20 cellular contexts compared by ENCODE assay signal in the genomic region with DNA sequence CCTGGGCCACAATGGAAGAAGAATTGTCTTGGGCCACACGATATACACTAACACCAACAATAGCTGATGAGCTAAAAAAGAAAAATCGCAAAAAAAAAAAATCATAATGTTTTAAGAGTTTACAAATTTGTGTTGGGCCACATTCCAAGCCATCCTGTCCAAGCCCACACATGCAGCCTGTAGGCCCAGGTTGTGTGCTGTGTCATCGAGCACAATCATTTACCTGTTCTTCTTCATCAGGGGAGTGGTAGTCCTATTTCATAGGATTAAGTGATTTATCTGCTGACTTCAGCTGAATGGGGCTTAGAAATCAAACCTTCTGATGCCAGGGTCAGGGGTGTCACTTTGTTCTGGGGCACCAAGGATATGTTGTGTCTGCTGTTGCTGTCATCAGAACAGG.
"Had no signal": no experiment of that assay in that cellular context is flagged by ENCODE, and none has a peak within 500 bp of the region (broad histone marks: within the 10 kb centered on the region; RNA-seq: fewer than 3 reads in every experiment).

No MANE protein-coding gene starts in this region.

- H3K27me3 Mint-ChIP-seq: naive thymus-derived CD8-positive, alpha-beta T cell; stimulated activated naive B cell treated with anti-CD40 and anti-IgM and Interleukin-4, amounts not matched to agents 10 μg/mL and 1 μg/mL and 100 μg/mL, for 72 hours; stimulated activated naive CD8-positive, alpha-beta T cell treated with anti-CD3 and anti-CD28 coated beads, Interleukin-15, amount 100 ng/mL, for 72 hours had no signal

- H3K4me1 Mint-ChIP-seq: naive thymus-derived CD8-positive, alpha-beta T cell; stimulated activated naive B cell treated with anti-CD40 and anti-IgM and Interleukin-4, amounts not matched to agents 10 μg/mL and 1 μg/mL and 100 μg/mL, for 72 hours; stimulated activated naive CD8-positive, alpha-beta T cell treated with anti-CD3 and anti-CD28 coated beads, Interleukin-15, amount 100 ng/mL, for 72 hours had no signal

- H3K4me1 ChIP-seq: gastrocnemius medialis, heart right ventricle, psoas muscle, spleen, testis, tibial nerve, upper lobe of right lung had no signal

- H3K4me3 ChIP-seq: gastrocnemius medialis, heart right ventricle, mucosa of descending colon, psoas muscle, spleen, testis, tibial nerve, upper lobe of right lung had no signal

- H3K4me3 Mint-ChIP-seq: naive thymus-derived CD8-positive, alpha-beta T cell; stimulated activated naive B cell treated with anti-CD40 and anti-IgM and Interleukin-4, amounts not matched to agents 10 μg/mL and 1 μg/mL and 100 μg/mL, for 72 hours; stimulated activated naive CD8-positive, alpha-beta T cell treated with anti-CD3 and anti-CD28 coated beads, Interleukin-15, amount 100 ng/mL, for 72 hours had no signal

- H3K27ac ChIP-seq: gastrocnemius medialis, heart right ventricle, neutrophil, psoas muscle, spleen, testis, tibial nerve, upper lobe of right lung had no signal

- ATAC-seq: gastrocnemius medialis; heart right ventricle; left lobe of liver; mucosa of descending colon; naive thymus-derived CD8-positive, alpha-beta T cell; psoas muscle; sciatic nerve; stimulated activated naive B cell treated with anti-CD40 and anti-IgM and Interleukin-4, amounts not matched to agents 10 μg/mL and 1 μg/mL and 100 μg/mL, for 72 hours; stimulated activated naive CD8-positive, alpha-beta T cell treated with anti-CD3 and anti-CD28 coated beads, Interleukin-15, amount 100 ng/mL, for 72 hours; upper lobe of right lung had no signal

- H3K9me3 ChIP-seq: gastrocnemius medialis, heart right ventricle, mucosa of descending colon, neutrophil, spleen, testis, tibial nerve, upper lobe of right lung had no signal

- H3K36me3 ChIP-seq: gastrocnemius medialis, heart right ventricle, neutrophil, spleen, tibial nerve, upper lobe of right lung had no signal

- H3K36me3 Mint-ChIP-seq: naive thymus-derived CD8-positive, alpha-beta T cell; stimulated activated naive B cell treated with anti-CD40 and anti-IgM and Interleukin-4, amounts not matched to agents 10 μg/mL and 1 μg/mL and 100 μg/mL, for 72 hours had no signal

- H3K27me3 ChIP-seq: gastrocnemius medialis, heart right ventricle, neutrophil, spleen, testis, tibial nerve, upper lobe of right lung had no signal

- DNase-seq: effector memory CD4-positive, alpha-beta T cell; gastrocnemius medialis; heart right ventricle; hypothalamus; mucosa of descending colon; naive thymus-derived CD8-positive, alpha-beta T cell; psoas muscle; retina; spleen; stimulated activated CD4-positive, alpha-beta T cell treated with anti-CD3 and anti-CD28 coated beads, Interleukin-15, amount 100 ng/mL, for 24 hours; stimulated activated CD4-positive, alpha-beta T cell treated with anti-CD3 and anti-CD28 coated beads, Interleukin-1b, Interleukin-23, amount 100 ng/mL, for 48 hours; stimulated activated CD4-positive, alpha-beta T cell treated with anti-CD3 and anti-CD28 coated beads, Interleukin-4, amount 100 ng/mL, for 24 hours; stimulated activated naive B cell treated with anti-CD40 and anti-IgM and Interleukin-4, amounts not matched to agents 10 μg/mL and 1 μg/mL and 100 μg/mL, for 72 hours; stimulated activated naive CD8-positive, alpha-beta T cell treated with anti-CD3 and anti-CD28 coated beads, Interleukin-15, amount 100 ng/mL, for 72 hours; testis; upper lobe of right lung had no signal

- H3K27ac Mint-ChIP-seq: naive thymus-derived CD8-positive, alpha-beta T cell; stimulated activated naive B cell treated with anti-CD40 and anti-IgM and Interleukin-4, amounts not matched to agents 10 μg/mL and 1 μg/mL and 100 μg/mL, for 72 hours; stimulated activated naive CD8-positive, alpha-beta T cell treated with anti-CD3 and anti-CD28 coated beads, Interleukin-15, amount 100 ng/mL, for 72 hours had no signal
